In the genomic region with DNA sequence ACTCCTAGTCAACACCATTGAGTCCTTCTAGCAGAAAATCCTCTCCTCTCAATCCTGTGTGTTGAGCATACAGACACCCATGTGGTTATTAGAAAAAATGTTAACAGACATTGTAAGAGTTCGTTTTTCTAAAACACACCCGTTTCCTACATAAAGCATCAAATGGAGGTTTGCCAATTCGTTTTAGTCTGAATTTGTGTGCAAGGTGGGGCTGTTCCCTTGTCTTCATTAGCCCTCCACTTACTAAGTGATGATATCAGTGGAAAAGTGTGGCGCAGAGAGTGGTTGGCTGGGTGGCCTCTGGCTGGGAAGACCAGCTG, we compare ENCODE assay signal across 13 cellular contexts. TPM values are rescaled to one million over a fixed set of nuclear protein-coding genes. Genes with fewer than 3 reads are reported as not detected.
A peak's percentile ranks its signal among the peaks of the same experiment; 100 is the strongest.
DNase-seq lines count a peak whose midpoint lies in the region; ATAC-seq, FAIRE-seq and TF ChIP-seq lines count a peak whose summit lies in the region.
"Had no signal": no experiment of that assay in that cellular context is flagged by ENCODE, and none has a peak within 500 bp of the region (broad histone marks: within the 10 kb centered on the region; RNA-seq: fewer than 3 reads in every experiment).

No MANE protein-coding gene starts in this region.

- in situ Hi-C loops in HAP-1 (cut with MboI; ENCODE audit: low sequenced_read_pairs) = no loop called here

- peak overlapping the region; percentile 92 for H3K27ac ChIP-seq in DND-41 (ENCODE audit: low read length)
- peak overlapping the region; percentile 81 for H3K27ac ChIP-seq in RWPE1
- peak overlapping the region; percentile 84 to 90 for H3K27ac ChIP-seq in esophagus (ENCODE audit: low read depth in 2 of 2, low read length in 1 of 2)
- peak overlapping the region; percentile 98 for H3K27ac ChIP-seq in parathyroid adenoma

- peak overlapping the region; percentile 98 for H3K9ac ChIP-seq in DND-41 (ENCODE audit: low read depth, low read length)
- no peak overlapping the region for H3K9ac ChIP-seq in parathyroid adenoma

- peaks cover 71% of the 10 kb centered on the region for H3K4me1 ChIP-seq in DND-41 (ENCODE audit: insufficient read depth, low read length)
- peaks cover 3 to 34% of the 10 kb centered on the region in 2 donors for H3K4me1 ChIP-seq in esophagus (ENCODE audit: control insufficient read depth in 2 of 2, insufficient read depth in 2 of 2, low read length in 1 of 2)
- H3K4me1 ChIP-seq in parathyroid adenoma = peaks cover 29% of the 10 kb centered on the region
- H3K4me1 ChIP-seq in HAP-1 = 0 out of 2 replicates have a peak, but pooled peaks cover 4% of the 10 kb centered on the region

- H3K4me2 ChIP-seq in DND-41 (ENCODE audit: insufficient read depth, low read length) (peak overlapping the region; percentile 100), parathyroid adenoma (ENCODE audit: low read length) (peak overlapping the region; percentile 43)

- peaks cover 86% of the 10 kb centered on the region for H3K79me2 ChIP-seq in DND-41 (ENCODE audit: insufficient read depth, low read length)
- H3K79me2 ChIP-seq in parathyroid adenoma = peaks cover 67% of the 10 kb centered on the region

- CTCF ChIA-PET in RWPE1 (lab: Yijun Ruan, JAX) = interaction anchor here (0.8 to 2.2 kb wide), 2 partner anchors 18 to 40 kb away, joined by 3 to 10 read pairs; no protein-coding TSS in a partner anchor

- H3K4me3 ChIP-seq in DND-41 (ENCODE audit: low read depth in 1 of 2, low read length in 2 of 2) = peak overlapping the region; percentile 3 to 94; a peak in 3 of 4 replicates
- H3K4me3 ChIP-seq in esophagus (ENCODE audit: low read depth in 1 of 2, low read length in 2 of 2) = peak overlapping the region; percentile 79 to 97
- H3K4me3 ChIP-seq in parathyroid adenoma (ENCODE audit: low read depth, low read length) = peak overlapping the region; percentile 98
- no peak overlapping the region for H3K4me3 ChIP-seq in HAP-1

- H3K27me3 ChIP-seq in DND-41 (ENCODE audit: insufficient read depth, low read length, poor library complexity) (no peaks in the 10 kb centered on the region), esophagus (ENCODE audit: control insufficient read depth in 1 of 2, insufficient read depth in 2 of 2, low read length in 2 of 2) (no peaks in the 10 kb centered on the region), parathyroid adenoma (ENCODE audit: control insufficient read depth, insufficient read depth, low read length) (no peaks in the 10 kb centered on the region), HAP-1 (ENCODE audit: low read depth) (no peaks in the 10 kb centered on the region)

- no peak for TF ChIP-seq CTCF in DND-41 (IDR thresholded peaks at IDR 0.05; ENCODE audit: borderline replicate concordance, extremely low read depth, low read length, poor library complexity, severe bottlenecking)
- TF ChIP-seq CTCF in RWPE1 (conservative IDR thresholded peaks at IDR 0.05; ENCODE audit: low read depth) = no peak
- no peak for TF ChIP-seq CTCF in parathyroid adenoma (IDR thresholded peaks at IDR 0.05)

- POLR2A ChIA-PET in RWPE1 (lab: Yijun Ruan, JAX; ENCODE audit: low non-redundant PET) = interaction anchor here (1.2 kb wide), 1 partner anchor 23 kb away, joined by 7 read pairs; no protein-coding TSS in a partner anchor

- WGBS in esophagus, 2 donors = 51 to 55% methylated on average over 4 of the region's 4 CpGs

- peaks cover 69% of the 10 kb centered on the region for H4K20me1 ChIP-seq in DND-41 (ENCODE audit: insufficient read depth, low read length)

- H3K36me3 ChIP-seq in DND-41 (ENCODE audit: insufficient read depth, low read length) (peaks cover 65% of the 10 kb centered on the region), esophagus (ENCODE audit: control insufficient read depth in 2 of 2, insufficient read depth in 2 of 2, low read length in 1 of 2) (peaks cover 0 to 9% of the 10 kb centered on the region in 2 donors), parathyroid adenoma (ENCODE audit: control insufficient read depth, insufficient read depth, low read length) (no peaks in the 10 kb centered on the region), HAP-1 (replicated peaks) (peaks cover 4% of the 10 kb centered on the region; the same call in 1 of the 2 replicates)

- no peak overlapping the region for H2AFZ ChIP-seq in DND-41 (ENCODE audit: low read depth, low read length)
- no peak overlapping the region for H2AFZ ChIP-seq in parathyroid adenoma

- H3K9me3 ChIP-seq in DND-41 (ENCODE audit: insufficient read depth, low read length, severe bottlenecking) (no peaks in the 10 kb centered on the region), esophagus (ENCODE audit: control insufficient read depth in 2 of 2, insufficient read depth in 1 of 2, low read depth in 1 of 2, low read length in 1 of 2) (no peaks in the 10 kb centered on the region), parathyroid adenoma (ENCODE audit: control insufficient read depth, low read length) (no peaks in the 10 kb centered on the region), HAP-1 (no peaks in the 10 kb centered on the region)

- no peak for ATAC-seq in DND-41 (ENCODE audit: insufficient read depth, low read depth)

- DNase-seq in DND-41 (no peak), RWPE1 (ENCODE audit: low spot score) (no peak), LoVo (ENCODE audit: low spot score) (no peak), kidney glomerular epithelial cell (lab: John Stamatoyannopoulos, UW) (no peak), frontal cortex (ENCODE audit: low spot score in 2 of 2) (no peak), HAP-1 (ENCODE audit: low spot score in 2 of 2) (no peak)
- DNase-seq: EL, islet precursor cell had no signal

- FAIRE-seq in frontal cortex (lab: Jason Lieb, UNC) = no peak
- FAIRE-seq: RCC 7860 had no signal

RNA-seq across cellular contexts. Expression of gene NHERF1, which starts 2.7 kb away (rescaled TPM):
- polyA plus RNA-seq in esophagus = 100 to 1,000 TPM; 108 to 224 TPM
- total RNA-seq in frontal cortex = 4.1 TPM

RNA-seq across cellular contexts. Expression of gene RAB37, which starts 14.1 kb away (rescaled TPM):
- polyA plus RNA-seq in esophagus = under 1 TPM; 0.66 to 0.86 TPM
- total RNA-seq in frontal cortex = 0.82 TPM
- total RNA-seq: M059J had no signal

RNA-seq across cellular contexts. Expression of gene NAT9, which starts 25.0 kb away (rescaled TPM):
- 10 to 100 TPM; 19.7 to 25.6 TPM for polyA plus RNA-seq in esophagus
- total RNA-seq in frontal cortex = 13.9 TPM

RNA-seq across cellular contexts. Expression of gene CD300LF, which starts 38.4 kb away (rescaled TPM):
- under 1 TPM; 0.04 to 0.14 TPM for polyA plus RNA-seq in esophagus
- 0.41 TPM for total RNA-seq in frontal cortex
- total RNA-seq: activated CD8-positive, alpha-beta memory T cell treated with anti-CD3 and anti-CD28 coated beads for 36 hours; M059J had no signal
